1 cellular context compared by ENCODE assay signal in the genomic region with DNA sequence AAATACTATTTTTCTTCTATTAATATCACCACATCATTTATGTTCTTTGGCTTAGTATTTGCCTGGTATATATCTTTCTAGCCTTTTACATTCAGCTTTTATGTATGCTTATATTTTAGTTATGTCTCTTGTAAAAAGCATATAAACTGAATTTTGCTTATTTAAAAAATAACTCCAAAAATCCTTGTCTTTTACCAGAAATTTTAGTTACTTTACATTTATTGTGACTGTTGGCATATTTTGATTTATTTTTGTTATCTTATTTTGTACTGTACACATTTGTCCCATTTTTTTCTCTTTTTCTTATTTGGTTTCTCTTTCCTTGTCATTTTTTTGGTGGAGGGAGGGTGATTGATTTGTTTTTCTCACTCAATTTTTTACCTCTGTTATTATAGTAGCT.
TF ChIP-seq lines count a peak whose summit lies in the region.

No MANE protein-coding gene starts in this region.

TF ChIP-seq in HEK293, 187 proteins besides CTCF, POLR2A, EP300 and RAD21 (continued from another document):
- TF ChIP-seq, protein P1, sequence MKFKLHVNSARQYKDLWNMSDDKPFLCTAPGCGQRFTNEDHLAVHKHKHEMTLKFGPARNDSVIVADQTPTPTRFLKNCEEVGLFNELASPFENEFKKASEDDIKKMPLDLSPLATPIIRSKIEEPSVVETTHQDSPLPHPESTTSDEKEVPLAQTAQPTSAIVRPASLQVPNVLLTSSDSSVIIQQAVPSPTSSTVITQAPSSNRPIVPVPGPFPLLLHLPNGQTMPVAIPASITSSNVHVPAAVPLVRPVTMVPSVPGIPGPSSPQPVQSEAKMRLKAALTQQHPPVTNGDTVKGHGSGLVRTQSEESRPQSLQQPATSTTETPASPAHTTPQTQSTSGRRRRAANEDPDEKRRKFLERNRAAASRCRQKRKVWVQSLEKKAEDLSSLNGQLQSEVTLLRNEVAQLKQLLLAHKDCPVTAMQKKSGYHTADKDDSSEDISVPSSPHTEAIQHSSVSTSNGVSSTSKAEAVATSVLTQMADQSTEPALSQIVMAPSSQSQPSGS (tag by site-specific recombination; IDR thresholded peaks at IDR 0.05; ENCODE audit: low read depth): no peak
- TF ChIP-seq SETDB1 (IDR thresholded peaks at IDR 0.05; ENCODE audit: insufficient read length, low read length): peak; percentile 51
